ENCODE assay signal across 1 cellular context in genomic region chr6:48449002-48449401, GRCh38.
TF ChIP-seq lines count a peak whose summit lies in the region.

No MANE protein-coding gene starts in this region.

TF ChIP-seq in H1, 55 proteins besides CTCF, POLR2A, EP300 and RAD21 (continued from another document):
- TF ChIP-seq ATF2 (IDR thresholded peaks at IDR 0.05; ENCODE audit: low read length) (no peak), TAF1 (IDR thresholded peaks at IDR 0.05; ENCODE audit: low read depth, low read length) (no peak), SP2 (IDR thresholded peaks at IDR 0.05; ENCODE audit: low read length) (no peak), POU5F1 (IDR thresholded peaks at IDR 0.05; ENCODE audit: low read depth, low read length) (no peak), TEAD4 (IDR thresholded peaks at IDR 0.05; ENCODE audit: low read depth, low read length) (no peak), GABPA (IDR thresholded peaks at IDR 0.05; ENCODE audit: borderline replicate concordance, insufficient read depth, low read length) (no peak), NRF1 (IDR thresholded peaks at IDR 0.05; ENCODE audit: low read depth, low read length) (no peak), TAF7 (optimal IDR thresholded peaks at IDR 0.05; ENCODE audit: borderline replicate concordance, low read depth, low read length) (no peak), ASH2L (IDR thresholded peaks at IDR 0.05; ENCODE audit: low read length) (no peak)
- TF ChIP-seq, protein P1, sequence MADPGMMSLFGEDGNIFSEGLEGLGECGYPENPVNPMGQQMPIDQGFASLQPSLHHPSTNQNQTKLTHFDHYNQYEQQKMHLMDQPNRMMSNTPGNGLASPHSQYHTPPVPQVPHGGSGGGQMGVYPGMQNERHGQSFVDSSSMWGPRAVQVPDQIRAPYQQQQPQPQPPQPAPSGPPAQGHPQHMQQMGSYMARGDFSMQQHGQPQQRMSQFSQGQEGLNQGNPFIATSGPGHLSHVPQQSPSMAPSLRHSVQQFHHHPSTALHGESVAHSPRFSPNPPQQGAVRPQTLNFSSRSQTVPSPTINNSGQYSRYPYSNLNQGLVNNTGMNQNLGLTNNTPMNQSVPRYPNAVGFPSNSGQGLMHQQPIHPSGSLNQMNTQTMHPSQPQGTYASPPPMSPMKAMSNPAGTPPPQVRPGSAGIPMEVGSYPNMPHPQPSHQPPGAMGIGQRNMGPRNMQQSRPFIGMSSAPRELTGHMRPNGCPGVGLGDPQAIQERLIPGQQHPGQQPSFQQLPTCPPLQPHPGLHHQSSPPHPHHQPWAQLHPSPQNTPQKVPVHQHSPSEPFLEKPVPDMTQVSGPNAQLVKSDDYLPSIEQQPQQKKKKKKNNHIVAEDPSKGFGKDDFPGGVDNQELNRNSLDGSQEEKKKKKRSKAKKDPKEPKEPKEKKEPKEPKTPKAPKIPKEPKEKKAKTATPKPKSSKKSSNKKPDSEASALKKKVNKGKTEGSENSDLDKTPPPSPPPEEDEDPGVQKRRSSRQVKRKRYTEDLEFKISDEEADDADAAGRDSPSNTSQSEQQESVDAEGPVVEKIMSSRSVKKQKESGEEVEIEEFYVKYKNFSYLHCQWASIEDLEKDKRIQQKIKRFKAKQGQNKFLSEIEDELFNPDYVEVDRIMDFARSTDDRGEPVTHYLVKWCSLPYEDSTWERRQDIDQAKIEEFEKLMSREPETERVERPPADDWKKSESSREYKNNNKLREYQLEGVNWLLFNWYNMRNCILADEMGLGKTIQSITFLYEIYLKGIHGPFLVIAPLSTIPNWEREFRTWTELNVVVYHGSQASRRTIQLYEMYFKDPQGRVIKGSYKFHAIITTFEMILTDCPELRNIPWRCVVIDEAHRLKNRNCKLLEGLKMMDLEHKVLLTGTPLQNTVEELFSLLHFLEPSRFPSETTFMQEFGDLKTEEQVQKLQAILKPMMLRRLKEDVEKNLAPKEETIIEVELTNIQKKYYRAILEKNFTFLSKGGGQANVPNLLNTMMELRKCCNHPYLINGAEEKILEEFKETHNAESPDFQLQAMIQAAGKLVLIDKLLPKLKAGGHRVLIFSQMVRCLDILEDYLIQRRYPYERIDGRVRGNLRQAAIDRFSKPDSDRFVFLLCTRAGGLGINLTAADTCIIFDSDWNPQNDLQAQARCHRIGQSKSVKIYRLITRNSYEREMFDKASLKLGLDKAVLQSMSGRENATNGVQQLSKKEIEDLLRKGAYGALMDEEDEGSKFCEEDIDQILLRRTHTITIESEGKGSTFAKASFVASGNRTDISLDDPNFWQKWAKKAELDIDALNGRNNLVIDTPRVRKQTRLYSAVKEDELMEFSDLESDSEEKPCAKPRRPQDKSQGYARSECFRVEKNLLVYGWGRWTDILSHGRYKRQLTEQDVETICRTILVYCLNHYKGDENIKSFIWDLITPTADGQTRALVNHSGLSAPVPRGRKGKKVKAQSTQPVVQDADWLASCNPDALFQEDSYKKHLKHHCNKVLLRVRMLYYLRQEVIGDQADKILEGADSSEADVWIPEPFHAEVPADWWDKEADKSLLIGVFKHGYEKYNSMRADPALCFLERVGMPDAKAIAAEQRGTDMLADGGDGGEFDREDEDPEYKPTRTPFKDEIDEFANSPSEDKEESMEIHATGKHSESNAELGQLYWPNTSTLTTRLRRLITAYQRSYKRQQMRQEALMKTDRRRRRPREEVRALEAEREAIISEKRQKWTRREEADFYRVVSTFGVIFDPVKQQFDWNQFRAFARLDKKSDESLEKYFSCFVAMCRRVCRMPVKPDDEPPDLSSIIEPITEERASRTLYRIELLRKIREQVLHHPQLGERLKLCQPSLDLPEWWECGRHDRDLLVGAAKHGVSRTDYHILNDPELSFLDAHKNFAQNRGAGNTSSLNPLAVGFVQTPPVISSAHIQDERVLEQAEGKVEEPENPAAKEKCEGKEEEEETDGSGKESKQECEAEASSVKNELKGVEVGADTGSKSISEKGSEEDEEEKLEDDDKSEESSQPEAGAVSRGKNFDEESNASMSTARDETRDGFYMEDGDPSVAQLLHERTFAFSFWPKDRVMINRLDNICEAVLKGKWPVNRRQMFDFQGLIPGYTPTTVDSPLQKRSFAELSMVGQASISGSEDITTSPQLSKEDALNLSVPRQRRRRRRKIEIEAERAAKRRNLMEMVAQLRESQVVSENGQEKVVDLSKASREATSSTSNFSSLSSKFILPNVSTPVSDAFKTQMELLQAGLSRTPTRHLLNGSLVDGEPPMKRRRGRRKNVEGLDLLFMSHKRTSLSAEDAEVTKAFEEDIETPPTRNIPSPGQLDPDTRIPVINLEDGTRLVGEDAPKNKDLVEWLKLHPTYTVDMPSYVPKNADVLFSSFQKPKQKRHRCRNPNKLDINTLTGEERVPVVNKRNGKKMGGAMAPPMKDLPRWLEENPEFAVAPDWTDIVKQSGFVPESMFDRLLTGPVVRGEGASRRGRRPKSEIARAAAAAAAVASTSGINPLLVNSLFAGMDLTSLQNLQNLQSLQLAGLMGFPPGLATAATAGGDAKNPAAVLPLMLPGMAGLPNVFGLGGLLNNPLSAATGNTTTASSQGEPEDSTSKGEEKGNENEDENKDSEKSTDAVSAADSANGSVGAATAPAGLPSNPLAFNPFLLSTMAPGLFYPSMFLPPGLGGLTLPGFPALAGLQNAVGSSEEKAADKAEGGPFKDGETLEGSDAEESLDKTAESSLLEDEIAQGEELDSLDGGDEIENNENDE (IDR thresholded peaks at IDR 0.05; ENCODE audit: insufficient replicate concordance, low read length), result no peak
